ENCODE assay signal across 1 cellular context in genomic region chr2:75710577-75711253, GRCh38.
TF ChIP-seq lines count a peak whose summit lies in the region.

GCFC2 (minus strand) TSS chr2:75710915; CDS start chr2:75710855, 60 bp downstream.

TF ChIP-seq in K562, 482 proteins besides CTCF, POLR2A, EP300 and RAD21 (continued from another document and continues in another):
- TF ChIP-seq, protein P1, sequence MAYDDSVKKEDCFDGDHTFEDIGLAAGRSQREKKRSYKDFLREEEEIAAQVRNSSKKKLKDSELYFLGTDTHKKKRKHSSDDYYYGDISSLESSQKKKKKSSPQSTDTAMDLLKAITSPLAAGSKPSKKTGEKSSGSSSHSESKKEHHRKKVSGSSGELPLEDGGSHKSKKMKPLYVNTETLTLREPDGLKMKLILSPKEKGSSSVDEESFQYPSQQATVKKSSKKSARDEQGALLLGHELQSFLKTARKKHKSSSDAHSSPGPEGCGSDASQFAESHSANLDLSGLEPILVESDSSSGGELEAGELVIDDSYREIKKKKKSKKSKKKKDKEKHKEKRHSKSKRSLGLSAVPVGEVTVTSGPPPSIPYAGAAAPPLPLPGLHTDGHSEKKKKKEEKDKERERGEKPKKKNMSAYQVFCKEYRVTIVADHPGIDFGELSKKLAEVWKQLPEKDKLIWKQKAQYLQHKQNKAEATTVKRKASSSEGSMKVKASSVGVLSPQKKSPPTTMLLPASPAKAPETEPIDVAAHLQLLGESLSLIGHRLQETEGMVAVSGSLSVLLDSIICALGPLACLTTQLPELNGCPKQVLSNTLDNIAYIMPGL (CRISPR knock-in tag; IDR thresholded peaks at IDR 0.05), result peak; percentile 98
- TF ChIP-seq CHD2 (IDR thresholded peaks at IDR 0.05; ENCODE audit: low read depth, low read length) (no peak), ADNP (tag; IDR thresholded peaks at IDR 0.05) (0 out of 2 replicates have a peak, but pooled peaks have one; percentile 27), ZNF143 (CRISPR knock-in tag; IDR thresholded peaks at IDR 0.05) (peak; percentile 60), FOXK1 (CRISPR knock-in tag; IDR thresholded peaks at IDR 0.05; ENCODE audit: borderline replicate concordance) (peak; percentile 95), MGA (IDR thresholded peaks at IDR 0.05) (peak; percentile 99), NR3C1 (CRISPR knock-in tag; IDR thresholded peaks at IDR 0.05) (peak; percentile 96), MEIS2 (IDR thresholded peaks at IDR 0.05; ENCODE audit: partially characterized antibody) (peak; percentile 4), CUX1 (CRISPR knock-in tag; IDR thresholded peaks at IDR 0.05) (peak; percentile 75; the same call in 1 of the 2 replicates), ETV1 (tag; conservative IDR thresholded peaks at IDR 0.05; ENCODE audit: low read depth) (peak; percentile 88), ZNF766 (CRISPR knock-in tag; conservative IDR thresholded peaks at IDR 0.05) (peak; percentile 76; the same call in 1 of the 2 replicates), ZNF282 (CRISPR knock-in tag; IDR thresholded peaks at IDR 0.05) (peak; percentile 80; the same call in 1 of the 2 replicates), POLR2B (IDR thresholded peaks at IDR 0.05; ENCODE audit: low read depth, partially characterized antibody) (peak; percentile 60), MBD2 (IDR thresholded peaks at IDR 0.05; ENCODE audit: borderline replicate concordance, low read depth) (0 out of 2 replicates have a peak, but pooled peaks have one; percentile 14), ETV5 (CRISPR knock-in tag; IDR thresholded peaks at IDR 0.05; ENCODE audit: low read depth) (peak; percentile 93), NEUROD1 (IDR thresholded peaks at IDR 0.05; ENCODE audit: borderline replicate concordance, low read depth, low read length, partially characterized antibody) (peak; percentile 32), THAP12 (CRISPR knock-in tag; IDR thresholded peaks at IDR 0.05) (peak; percentile 25; the same call in 1 of the 2 replicates), CHD4 (IDR thresholded peaks at IDR 0.05; ENCODE audit: insufficient read depth, insufficient replicate concordance, low read depth, low read length, poor library complexity, severe bottlenecking) (no peak), TRIM28 (IDR thresholded peaks at IDR 0.05) (peak; percentile 43; the same call in 1 of the 2 replicates), L3MBTL2 (IDR thresholded peaks at IDR 0.05) (peak; percentile 98), BCL6 (CRISPR knock-in tag; IDR thresholded peaks at IDR 0.05) (no peak), CXXC5 (CRISPR knock-in tag; IDR thresholded peaks at IDR 0.05) (peak; percentile 85), TEAD4 (IDR thresholded peaks at IDR 0.05; ENCODE audit: low read length) (no peak), TEAD4 (CRISPR knock-in tag; IDR thresholded peaks at IDR 0.05; ENCODE audit: borderline replicate concordance) (peak; percentile 98), CBFB (CRISPR knock-in tag; IDR thresholded peaks at IDR 0.05) (peak; percentile 88; the same call in 1 of the 2 replicates), CREM (IDR thresholded peaks at IDR 0.05; ENCODE audit: low read depth) (peak; percentile 30; the same call in 1 of the 2 replicates), TBP (optimal IDR thresholded peaks at IDR 0.05; ENCODE audit: low read depth, low read length) (peak; percentile 47)
- TF ChIP-seq, protein P2, sequence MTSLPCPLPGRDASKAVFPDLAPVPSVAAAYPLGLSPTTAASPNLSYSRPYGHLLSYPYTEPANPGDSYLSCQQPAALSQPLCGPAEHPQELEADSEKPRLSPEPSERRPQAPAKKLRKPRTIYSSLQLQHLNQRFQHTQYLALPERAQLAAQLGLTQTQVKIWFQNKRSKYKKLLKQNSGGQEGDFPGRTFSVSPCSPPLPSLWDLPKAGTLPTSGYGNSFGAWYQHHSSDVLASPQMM (CRISPR knock-in tag; IDR thresholded peaks at IDR 0.05), result no peak
- TF ChIP-seq, protein P3, sequence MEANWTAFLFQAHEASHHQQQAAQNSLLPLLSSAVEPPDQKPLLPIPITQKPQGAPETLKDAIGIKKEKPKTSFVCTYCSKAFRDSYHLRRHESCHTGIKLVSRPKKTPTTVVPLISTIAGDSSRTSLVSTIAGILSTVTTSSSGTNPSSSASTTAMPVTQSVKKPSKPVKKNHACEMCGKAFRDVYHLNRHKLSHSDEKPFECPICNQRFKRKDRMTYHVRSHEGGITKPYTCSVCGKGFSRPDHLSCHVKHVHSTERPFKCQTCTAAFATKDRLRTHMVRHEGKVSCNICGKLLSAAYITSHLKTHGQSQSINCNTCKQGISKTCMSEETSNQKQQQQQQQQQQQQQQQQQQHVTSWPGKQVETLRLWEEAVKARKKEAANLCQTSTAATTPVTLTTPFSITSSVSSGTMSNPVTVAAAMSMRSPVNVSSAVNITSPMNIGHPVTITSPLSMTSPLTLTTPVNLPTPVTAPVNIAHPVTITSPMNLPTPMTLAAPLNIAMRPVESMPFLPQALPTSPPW (CRISPR knock-in tag; IDR thresholded peaks at IDR 0.05), result peak; percentile 53
- TF ChIP-seq, protein P4, sequence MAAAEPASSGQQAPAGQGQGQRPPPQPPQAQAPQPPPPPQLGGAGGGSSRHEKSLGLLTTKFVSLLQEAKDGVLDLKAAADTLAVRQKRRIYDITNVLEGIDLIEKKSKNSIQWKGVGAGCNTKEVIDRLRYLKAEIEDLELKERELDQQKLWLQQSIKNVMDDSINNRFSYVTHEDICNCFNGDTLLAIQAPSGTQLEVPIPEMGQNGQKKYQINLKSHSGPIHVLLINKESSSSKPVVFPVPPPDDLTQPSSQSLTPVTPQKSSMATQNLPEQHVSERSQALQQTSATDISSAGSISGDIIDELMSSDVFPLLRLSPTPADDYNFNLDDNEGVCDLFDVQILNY (CRISPR knock-in tag; IDR thresholded peaks at IDR 0.05), result peak; percentile 96
